ENCODE assay signal across 27 cellular contexts in the genomic region with DNA sequence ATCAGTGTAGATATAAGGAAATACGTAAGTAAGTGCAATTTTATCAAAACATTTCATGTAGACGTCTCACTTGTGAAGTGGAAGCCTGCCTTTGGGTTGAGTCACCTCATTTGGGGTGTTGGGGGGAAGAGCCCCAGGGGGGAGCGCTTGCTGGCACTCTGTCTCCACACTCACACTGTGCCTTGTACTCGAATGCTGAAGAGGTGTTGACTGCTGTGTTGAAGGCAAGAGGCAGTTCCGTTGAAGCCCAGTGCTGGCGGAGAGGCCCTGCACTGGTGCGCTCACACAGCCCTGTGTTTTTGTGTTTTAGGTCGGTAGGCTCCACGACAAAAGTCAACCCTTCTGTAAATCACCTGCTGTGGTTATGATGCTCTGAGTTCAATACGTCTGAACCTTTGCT.
"Had no signal": no experiment of that assay in that cellular context is flagged by ENCODE, and none has a peak within 500 bp of the region (broad histone marks: within the 10 kb centered on the region; RNA-seq: fewer than 3 reads in every experiment).

No MANE protein-coding gene starts in this region.

- H3K36me3 ChIP-seq: adrenal gland, MG63, SJCRH30, WERI-Rb-1 had no signal

- H3K27ac Mint-ChIP-seq: activated CD8-positive, alpha-beta T cell treated with anti-CD3 and anti-CD28 coated beads, Interleukin-2, amount 10 ng/mL, durations not matched to agents 7 days and 5 days; activated naive CD8-positive, alpha-beta T cell treated with anti-CD3 and anti-CD28 coated beads, Interleukin-2, amount 10 ng/mL, durations not matched to agents 7 days and 5 days had no signal

- H3K9me3 Mint-ChIP-seq: activated naive CD8-positive, alpha-beta T cell treated with anti-CD3 and anti-CD28 coated beads, Interleukin-2, amount 10 ng/mL, durations not matched to agents 7 days and 5 days had no signal

- DNase-seq: activated CD4-positive, alpha-beta T cell treated with anti-CD3 and anti-CD28 coated beads for 48 hours; activated CD4-positive, alpha-beta T cell treated with anti-CD3 and anti-CD28 coated beads, Interleukin-2, amount 50 U/mL, for 4 hours; activated CD8-positive, alpha-beta T cell treated with anti-CD3 and anti-CD28 coated beads, Interleukin-2, amount 10 ng/mL, durations not matched to agents 7 days and 5 days; activated naive CD4-positive, alpha-beta T cell treated with anti-CD3 and anti-CD28 coated beads, Interleukin-2, amount 50 U/mL, for 16 hours; activated naive CD8-positive, alpha-beta T cell treated with anti-CD3 and anti-CD28 coated beads, Interleukin-2, amount 10 ng/mL, durations not matched to agents 7 days and 5 days; activated T-cell treated with anti-CD3 and anti-CD28 coated beads, Interleukin-2, amount 50 U/mL, for 48 hours; anterior cingulate cortex; cerebellar nuclear complex; MG63; NCI-H1105; NCI-H1436; NCI-H1694 treated with DMSO at 0.1 percent for 48 hours; NCI-H2029 treated with DMSO at 0.1 percent for 48 hours; NCI-H345; NCI-H510A; NCI-H526 treated with DMSO at 0.1 percent for 48 hours; NCI-H82; NK-92 treated with Interleukin-12 subunit alpha and Interleukin-12 subunit beta, amount 100 ng/mL, for 24 hours; OCI-M1; Right ventricle myocardium superior; RPMI8226; SJCRH30; SK-N-SH; T-helper 1 cell; WERI-Rb-1 had no signal

- H3K4me3 ChIP-seq: adrenal gland, MG63, SJCRH30 had no signal

- H3K36me3 Mint-ChIP-seq: activated naive CD8-positive, alpha-beta T cell treated with anti-CD3 and anti-CD28 coated beads, Interleukin-2, amount 10 ng/mL, durations not matched to agents 7 days and 5 days had no signal

- ATAC-seq: activated CD8-positive, alpha-beta T cell treated with anti-CD3 and anti-CD28 coated beads, Interleukin-2, amount 10 ng/mL, durations not matched to agents 7 days and 5 days; Panc1 had no signal

- H3K27me3 ChIP-seq: adrenal gland, MG63 had no signal

- H3K9me3 ChIP-seq: adrenal gland, MG63, SJCRH30, SK-N-SH had no signal

- H3K9ac ChIP-seq: SK-N-SH had no signal

- H3K4me1 ChIP-seq: adrenal gland, SJCRH30 had no signal

- H3K27ac ChIP-seq: adrenal gland, SJCRH30, WERI-Rb-1 had no signal

- H3K4me3 Mint-ChIP-seq: activated CD8-positive, alpha-beta T cell treated with anti-CD3 and anti-CD28 coated beads, Interleukin-2, amount 10 ng/mL, durations not matched to agents 7 days and 5 days; activated naive CD8-positive, alpha-beta T cell treated with anti-CD3 and anti-CD28 coated beads, Interleukin-2, amount 10 ng/mL, durations not matched to agents 7 days and 5 days had no signal
